Comparison of ENCODE assay signal across 16 cellular contexts in genomic region chrX:110414273-110414672, GRCh38. TPM values are rescaled to one million over a fixed set of nuclear protein-coding genes. Genes with fewer than 3 reads are reported as not detected.
DNase-seq lines count a peak whose midpoint lies in the region; ATAC-seq and TF ChIP-seq lines count a peak whose summit lies in the region.
"Had no signal": no experiment of that assay in that cellular context is flagged by ENCODE, and none has a peak within 500 bp of the region (broad histone marks: within the 10 kb centered on the region; RNA-seq: fewer than 3 reads in every experiment).

No MANE protein-coding gene starts in this region.

- WGBS in thyroid gland, 2 donors, result 68 to 78% methylated on average over 3 of the region's 3 CpGs
- 54 to 63% (median 54%) methylated on average over 3 of the region's 3 CpGs for WGBS in ovary, 3 donors

- no peaks in the 10 kb centered on the region for H3K36me3 Mint-ChIP-seq in effector memory CD8-positive, alpha-beta T cell (ENCODE audit: insufficient read depth)
- H3K36me3 Mint-ChIP-seq in neural progenitor cell, result no peaks in the 10 kb centered on the region
- H3K36me3 Mint-ChIP-seq: activated naive CD8-positive, alpha-beta T cell treated with anti-CD3 and anti-CD28 coated beads for 36 hours had no signal

- TF ChIP-seq CTCF in thyroid gland (IDR thresholded peaks at IDR 0.05) (no peak), neural progenitor cell (IDR thresholded peaks at IDR 0.05) (no peak), ovary (IDR thresholded peaks at IDR 0.05) (no peak)

- H3K4me1 Mint-ChIP-seq in effector memory CD8-positive, alpha-beta T cell (ENCODE audit: low read depth in 2 of 2), result peaks cover 0 to 1% of the 10 kb centered on the region in 2 donors
- H3K4me1 Mint-ChIP-seq in neural progenitor cell, result peaks cover 58% of the 10 kb centered on the region

- peaks cover 26% of the 10 kb centered on the region for H3K4me1 ChIP-seq in adipocyte (ENCODE audit: control insufficient read depth, insufficient read depth, low read length)
- H3K4me1 ChIP-seq in thyroid gland, result peaks cover 0 to 3% of the 10 kb centered on the region in 2 donors
- H3K4me1 ChIP-seq in neural progenitor cell, result peaks cover 7% of the 10 kb centered on the region
- peaks cover 1% of the 10 kb centered on the region for H3K4me1 ChIP-seq in ovary (ENCODE audit: insufficient read depth)

- no peaks in the 10 kb centered on the region for H3K79me2 ChIP-seq in neural progenitor cell (ENCODE audit: low read depth)

- no peak overlapping the region for H3K4me3 Mint-ChIP-seq in effector memory CD8-positive, alpha-beta T cell
- no peak overlapping the region for H3K4me3 Mint-ChIP-seq in neural progenitor cell
- H3K4me3 Mint-ChIP-seq: activated CD8-positive, alpha-beta T cell treated with anti-CD3 and anti-CD28 coated beads, Interleukin-2, amount 10 ng/mL, durations not matched to agents 7 days and 5 days; activated naive CD8-positive, alpha-beta T cell treated with anti-CD3 and anti-CD28 coated beads for 36 hours; stimulated activated naive CD8-positive, alpha-beta T cell treated with anti-CD3 and anti-CD28 coated beads, Interleukin-15, amount 100 ng/mL, for 72 hours; T-helper 2 cell treated with Interferon-gamma antibody and Interleukin-4, amounts not matched to agents 5 μg/mL and 100 μg/mL, for 36 hours had no signal

- H3K4me3 ChIP-seq in adipocyte (ENCODE audit: low read length), result no peak overlapping the region
- H3K4me3 ChIP-seq in thyroid gland (replicated peaks in 1 of 3), result no peak overlapping the region
- H3K4me3 ChIP-seq in neural progenitor cell, result no peak overlapping the region
- no peak overlapping the region for H3K4me3 ChIP-seq in ovary

- peaks cover 0 to 7% of the 10 kb centered on the region in 2 donors for H3K27me3 Mint-ChIP-seq in effector memory CD8-positive, alpha-beta T cell
- peaks cover 5% of the 10 kb centered on the region for H3K27me3 Mint-ChIP-seq in neural progenitor cell (ENCODE audit: insufficient read depth, low read depth)

- intact Hi-C loops in thyroid gland (cut with DNase I), result loop anchor here (10.0 kb wide), 1 partner anchor 499 kb away; no protein-coding TSS in a partner anchor
- intact Hi-C loops in ovary (cut with DNase I), result loop anchor here in 2 of 4 donors (5.0 to 10.0 kb wide), 3 partner anchors 252 to 499 kb away; no protein-coding TSS in a partner anchor

- H3K27me3 ChIP-seq in adipocyte (replicated peaks; ENCODE audit: control insufficient read depth, insufficient read depth, low read length) (peaks cover 13% of the 10 kb centered on the region), thyroid gland (no peaks in the 10 kb centered on the region), neural progenitor cell (no peaks in the 10 kb centered on the region), ovary (no peaks in the 10 kb centered on the region)

- ATAC-seq in GM18517 (IDR thresholded peaks at IDR 0.05; ENCODE audit: unreplicated experiment) (peak; percentile 39), GM21529 (IDR thresholded peaks at IDR 0.05; ENCODE audit: unreplicated experiment) (peak; percentile 26), HG03097 (IDR thresholded peaks at IDR 0.05; ENCODE audit: low FRiP score, unreplicated experiment) (peak; percentile 42)
- ATAC-seq in effector memory CD8-positive, alpha-beta T cell (replicated peaks), result no peak
- ATAC-seq: activated CD8-positive, alpha-beta T cell treated with anti-CD3 and anti-CD28 coated beads, Interleukin-2, amount 10 ng/mL, durations not matched to agents 7 days and 5 days; left lobe of liver; stimulated activated naive CD8-positive, alpha-beta T cell treated with anti-CD3 and anti-CD28 coated beads, Interleukin-15, amount 100 ng/mL, for 72 hours had no signal

- H3K4me2 ChIP-seq in neural progenitor cell, result no peak overlapping the region

- H3K9ac ChIP-seq in adipocyte (ENCODE audit: low read length) (peak overlapping the region; percentile 35), neural progenitor cell (no peak overlapping the region)

- H4K20me1 ChIP-seq in neural progenitor cell (ENCODE audit: low read depth), result no peaks in the 10 kb centered on the region

- TF ChIP-seq POLR2A in thyroid gland (IDR thresholded peaks at IDR 0.05), result no peak
- TF ChIP-seq POLR2A in ovary (IDR thresholded peaks at IDR 0.05), result no peak

- no peak for TF ChIP-seq EP300 in ovary (IDR thresholded peaks at IDR 0.05)

- no peak overlapping the region for H2AFZ ChIP-seq in neural progenitor cell (replicated peaks)

- no peak for DNase-seq in adipocyte (ENCODE audit: low read depth)
- DNase-seq in effector memory CD8-positive, alpha-beta T cell, result no peak
- DNase-seq in thyroid gland, result no peak
- DNase-seq in neural progenitor cell (ENCODE audit: low spot score), result no peak
- no peak for DNase-seq in ovary
- DNase-seq: activated CD8-positive, alpha-beta T cell treated with anti-CD3 and anti-CD28 coated beads, Interleukin-2, amount 10 ng/mL, durations not matched to agents 7 days and 5 days; activated naive CD8-positive, alpha-beta T cell treated with anti-CD3 and anti-CD28 coated beads for 36 hours; nucleus accumbens; stimulated activated naive CD8-positive, alpha-beta T cell treated with anti-CD3 and anti-CD28 coated beads, Interleukin-15, amount 100 ng/mL, for 72 hours had no signal

- no peak overlapping the region for H3K27ac Mint-ChIP-seq in effector memory CD8-positive, alpha-beta T cell
- no peak overlapping the region for H3K27ac Mint-ChIP-seq in neural progenitor cell
- H3K27ac Mint-ChIP-seq: activated CD8-positive, alpha-beta T cell treated with anti-CD3 and anti-CD28 coated beads, Interleukin-2, amount 10 ng/mL, durations not matched to agents 7 days and 5 days; activated naive CD8-positive, alpha-beta T cell treated with anti-CD3 and anti-CD28 coated beads for 36 hours; T-helper 2 cell treated with Interferon-gamma antibody and Interleukin-4, amounts not matched to agents 5 μg/mL and 100 μg/mL, for 36 hours had no signal

- H3K9me3 ChIP-seq in adipocyte (ENCODE audit: control insufficient read depth, low read length) (no peaks in the 10 kb centered on the region), thyroid gland (no peaks in the 10 kb centered on the region), neural progenitor cell (ENCODE audit: low read depth) (no peaks in the 10 kb centered on the region), ovary (no peaks in the 10 kb centered on the region)

- H3K36me3 ChIP-seq in adipocyte (ENCODE audit: control insufficient read depth, insufficient read depth, low read length, severe bottlenecking), result no peaks in the 10 kb centered on the region
- no peaks in the 10 kb centered on the region for H3K36me3 ChIP-seq in thyroid gland
- no peaks in the 10 kb centered on the region for H3K36me3 ChIP-seq in neural progenitor cell
- no peaks in the 10 kb centered on the region for H3K36me3 ChIP-seq in ovary

- H3K27ac ChIP-seq in thyroid gland, result no peak overlapping the region
- H3K27ac ChIP-seq in neural progenitor cell, result no peak overlapping the region
- no peak overlapping the region for H3K27ac ChIP-seq in ovary

- H3K9me3 Mint-ChIP-seq in effector memory CD8-positive, alpha-beta T cell, result no peaks in the 10 kb centered on the region
- H3K9me3 Mint-ChIP-seq in neural progenitor cell, result no peaks in the 10 kb centered on the region
- H3K9me3 Mint-ChIP-seq: activated naive CD8-positive, alpha-beta T cell treated with anti-CD3 and anti-CD28 coated beads for 36 hours; stimulated activated naive CD8-positive, alpha-beta T cell treated with anti-CD3 and anti-CD28 coated beads, Interleukin-15, amount 100 ng/mL, for 72 hours; T-helper 2 cell treated with Interferon-gamma antibody and Interleukin-4, amounts not matched to agents 5 μg/mL and 100 μg/mL, for 36 hours had no signal

- no peaks in the 10 kb centered on the region for H3F3A ChIP-seq in neural progenitor cell (ENCODE audit: low read depth)

RNA-seq across cellular contexts. Expression of gene RTL9, which starts 55.6 kb away (rescaled TPM):
- total RNA-seq in thyroid gland (1 to 10 TPM in 1 of 4 donors, under 1 TPM in 3; 0.40 to 1.1 (median 0.56) TPM), neural progenitor cell (ENCODE audit: low replicate concordance) (0.22 and 0.49 TPM in 2 replicates), ovary (1 to 10 TPM in 4 of 7 donors, under 1 TPM in 3; 0.38 to 3.6 (median 1.5) TPM)
- 1 to 10 TPM in 1 of 2 donors, under 1 TPM in 1; 0.69 to 5.9 TPM for polyA plus RNA-seq in ovary
- total RNA-seq: activated CD8-positive, alpha-beta T cell treated with anti-CD3 and anti-CD28 coated beads, Interleukin-2, amount 10 ng/mL, durations not matched to agents 7 days and 5 days; activated naive CD8-positive, alpha-beta T cell treated with anti-CD3 and anti-CD28 coated beads for 36 hours; Daoy; dermis microvascular lymphatic vessel endothelial cell had no signal
